18 cellular contexts compared by ENCODE assay signal in the genomic region with DNA sequence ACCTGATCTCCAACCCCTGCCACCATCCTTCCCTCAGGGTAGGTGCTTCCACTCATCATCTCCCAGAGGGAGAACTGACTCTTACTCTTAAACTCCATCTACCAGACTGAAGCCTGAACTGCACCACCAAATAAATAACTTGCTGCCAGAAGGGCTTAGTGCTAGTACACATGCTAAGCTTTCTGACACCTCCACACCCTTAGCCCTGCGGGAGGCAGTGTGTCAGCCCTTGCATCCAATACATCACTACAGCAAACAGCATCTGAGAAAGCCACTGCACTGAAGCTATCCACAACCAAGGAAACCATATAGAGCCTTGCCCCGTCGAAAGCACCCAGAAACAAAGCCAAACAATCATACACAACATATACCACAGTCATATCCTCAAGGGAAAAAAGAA.
"Had no signal": no experiment of that assay in that cellular context is flagged by ENCODE, and none has a peak within 500 bp of the region (broad histone marks: within the 10 kb centered on the region; RNA-seq: fewer than 3 reads in every experiment).

No MANE protein-coding gene starts in this region.

- H3K4me1 Mint-ChIP-seq: nephron had no signal

- H3K9me3 ChIP-seq: mucosa of descending colon, testis, tibial nerve, upper lobe of right lung, vagina had no signal

- H3K4me1 ChIP-seq: spleen, testis, tibial nerve, upper lobe of right lung, vagina had no signal

- H2AFZ ChIP-seq: hepatocyte had no signal

- H3K4me2 ChIP-seq: hepatocyte had no signal

- H3K79me2 ChIP-seq: hepatocyte had no signal

- H3K27ac ChIP-seq: hepatocyte, spleen, testis, tibial nerve, upper lobe of right lung, vagina had no signal

- H3K9me3 Mint-ChIP-seq: effector memory CD8-positive, alpha-beta T cell; stimulated activated naive CD8-positive, alpha-beta T cell treated with anti-CD3 and anti-CD28 coated beads, Interleukin-15, amount 100 ng/mL, for 72 hours had no signal

- H3K27me3 ChIP-seq: hepatocyte, spleen, testis, tibial nerve, upper lobe of right lung, vagina had no signal

- H3K4me3 Mint-ChIP-seq: effector memory CD8-positive, alpha-beta T cell; nephron; stimulated activated naive B cell treated with anti-CD40 and anti-IgM and Interleukin-4, amounts not matched to agents 10 μg/mL and 1 μg/mL and 100 μg/mL, for 72 hours; stimulated activated naive CD8-positive, alpha-beta T cell treated with anti-CD3 and anti-CD28 coated beads, Interleukin-15, amount 100 ng/mL, for 72 hours had no signal

- H3K36me3 ChIP-seq: upper lobe of right lung, vagina had no signal

- H3K4me3 ChIP-seq: hepatocyte, mucosa of descending colon, spleen, testis, tibial nerve, upper lobe of right lung, vagina had no signal

- DNase-seq: effector memory CD8-positive, alpha-beta T cell; foreskin melanocyte; head of caudate nucleus; islet precursor cell; mammary epithelial cell; mucosa of descending colon; spleen; stimulated activated CD4-positive, alpha-beta T cell treated with anti-CD3 and anti-CD28 coated beads, Interleukin-15, amount 100 ng/mL, for 24 hours; stimulated activated CD4-positive, alpha-beta T cell treated with anti-CD3 and anti-CD28 coated beads, Interleukin-1b, Interleukin-23, amount 100 ng/mL, for 48 hours; stimulated activated CD4-positive, alpha-beta T cell treated with anti-CD3 and anti-CD28 coated beads, Interleukin-4, amount 100 ng/mL, for 24 hours; stimulated activated naive B cell treated with anti-CD40 and anti-IgM and Interleukin-4, amounts not matched to agents 10 μg/mL and 1 μg/mL and 100 μg/mL, for 72 hours; stimulated activated naive CD8-positive, alpha-beta T cell treated with anti-CD3 and anti-CD28 coated beads, Interleukin-15, amount 100 ng/mL, for 72 hours; testis; upper lobe of right lung had no signal

- H3K27me3 Mint-ChIP-seq: effector memory CD8-positive, alpha-beta T cell; stimulated activated naive B cell treated with anti-CD40 and anti-IgM and Interleukin-4, amounts not matched to agents 10 μg/mL and 1 μg/mL and 100 μg/mL, for 72 hours; stimulated activated naive CD8-positive, alpha-beta T cell treated with anti-CD3 and anti-CD28 coated beads, Interleukin-15, amount 100 ng/mL, for 72 hours had no signal

- H3K27ac Mint-ChIP-seq: nephron; stimulated activated naive B cell treated with anti-CD40 and anti-IgM and Interleukin-4, amounts not matched to agents 10 μg/mL and 1 μg/mL and 100 μg/mL, for 72 hours; stimulated activated naive CD8-positive, alpha-beta T cell treated with anti-CD3 and anti-CD28 coated beads, Interleukin-15, amount 100 ng/mL, for 72 hours had no signal
